In the genomic region with DNA sequence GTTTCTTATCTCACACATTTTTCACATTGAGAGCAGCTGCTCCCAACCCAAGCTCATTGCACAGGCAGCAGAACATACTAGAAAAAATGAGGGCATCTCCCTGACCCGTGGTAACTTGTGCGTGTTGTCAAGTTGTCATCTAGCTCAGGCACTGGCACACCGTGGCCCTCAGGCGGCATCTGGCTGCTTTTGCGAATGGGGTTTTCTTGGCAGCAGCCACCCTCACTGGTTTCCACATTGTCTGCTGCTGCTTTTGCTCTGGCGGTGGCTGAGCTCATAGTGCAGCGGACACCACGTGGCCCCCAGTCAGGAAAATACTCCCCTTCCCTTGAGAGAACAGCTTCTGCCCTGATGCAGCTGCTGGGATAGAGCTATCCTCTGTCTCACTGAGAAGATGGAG, we compare ENCODE assay signal across 18 cellular contexts. TPM values are rescaled to one million over a fixed set of nuclear protein-coding genes. Genes with fewer than 3 reads are reported as not detected.
"Had no signal": no experiment of that assay in that cellular context is flagged by ENCODE, and none has a peak within 500 bp of the region (broad histone marks: within the 10 kb centered on the region; RNA-seq: fewer than 3 reads in every experiment).

No MANE protein-coding gene starts in this region.

- H3K9me3 Mint-ChIP-seq: activated CD4-positive, alpha-beta memory T cell treated with anti-CD3 and anti-CD28 coated beads, Interleukin-2, amount 10 ng/mL, durations not matched to agents 7 days and 5 days; activated naive CD8-positive, alpha-beta T cell treated with anti-CD3 and anti-CD28 coated beads, Interleukin-2, amount 10 ng/mL, durations not matched to agents 7 days and 5 days; activated T-cell treated with anti-CD3 and anti-CD28 coated beads, Interleukin-2, amount 50 U/mL, for 72 hours; naive thymus-derived CD4-positive, alpha-beta T cell; stimulated activated naive B cell treated with anti-CD40 and anti-IgM and Interleukin-4, amounts not matched to agents 10 μg/mL and 1 μg/mL and 100 μg/mL, for 72 hours had no signal

- H3K27ac ChIP-seq: cardiac muscle cell, coronary artery, gastrocnemius medialis, hepatocyte, lower lobe of right lung, sigmoid colon had no signal

- H3K4me1 ChIP-seq: gastrocnemius medialis, lower lobe of right lung, sigmoid colon had no signal

- H3K4me1 Mint-ChIP-seq: activated CD4-positive, alpha-beta memory T cell treated with anti-CD3 and anti-CD28 coated beads, Interleukin-2, amount 10 ng/mL, durations not matched to agents 7 days and 5 days; activated naive CD8-positive, alpha-beta T cell treated with anti-CD3 and anti-CD28 coated beads, Interleukin-2, amount 10 ng/mL, durations not matched to agents 7 days and 5 days; naive thymus-derived CD4-positive, alpha-beta T cell had no signal

- H3K27me3 ChIP-seq: cardiac muscle cell, gastrocnemius medialis, hepatocyte, sigmoid colon had no signal

- H3K36me3 ChIP-seq: gastrocnemius medialis had no signal

- DNase-seq: activated CD4-positive, alpha-beta memory T cell treated with anti-CD3 and anti-CD28 coated beads, Interleukin-2, amount 10 ng/mL, durations not matched to agents 7 days and 5 days; activated CD8-positive, alpha-beta memory T cell treated with anti-CD3 and anti-CD28 coated beads, Interleukin-2, amount 50 U/mL, for 4 hours; activated gamma-delta T cell treated with Interleukin-2 at 50 U/mL for 16 hours; activated naive CD8-positive, alpha-beta T cell treated with anti-CD3 and anti-CD28 coated beads, Interleukin-2, amount 10 ng/mL, durations not matched to agents 7 days and 5 days; activated T-cell treated with anti-CD3 and anti-CD28 coated beads, Interleukin-2, amount 50 U/mL, for 72 hours; effector CD8-positive, alpha-beta T cell; gastrocnemius medialis; lower lobe of right lung; naive thymus-derived CD4-positive, alpha-beta T cell; sigmoid colon; stimulated activated CD4-positive, alpha-beta T cell treated with anti-CD3 and anti-CD28 coated beads, Interleukin-2, amount 100 ng/mL, for 24 hours; stimulated activated naive B cell treated with anti-CD40 and anti-IgM and Interleukin-4, amounts not matched to agents 10 μg/mL and 1 μg/mL and 100 μg/mL, for 72 hours; T-helper 9 cell had no signal

- H3K27me3 Mint-ChIP-seq: activated CD4-positive, alpha-beta memory T cell treated with anti-CD3 and anti-CD28 coated beads, Interleukin-2, amount 10 ng/mL, durations not matched to agents 7 days and 5 days; activated naive CD8-positive, alpha-beta T cell treated with anti-CD3 and anti-CD28 coated beads, Interleukin-2, amount 10 ng/mL, durations not matched to agents 7 days and 5 days; naive thymus-derived CD4-positive, alpha-beta T cell; progenitor cell of endocrine pancreas; stimulated activated naive B cell treated with anti-CD40 and anti-IgM and Interleukin-4, amounts not matched to agents 10 μg/mL and 1 μg/mL and 100 μg/mL, for 72 hours had no signal

- H3K27ac Mint-ChIP-seq: activated CD4-positive, alpha-beta memory T cell treated with anti-CD3 and anti-CD28 coated beads, Interleukin-2, amount 10 ng/mL, durations not matched to agents 7 days and 5 days; activated naive CD8-positive, alpha-beta T cell treated with anti-CD3 and anti-CD28 coated beads, Interleukin-2, amount 10 ng/mL, durations not matched to agents 7 days and 5 days; activated T-cell treated with anti-CD3 and anti-CD28 coated beads, Interleukin-2, amount 50 U/mL, for 72 hours; naive thymus-derived CD4-positive, alpha-beta T cell; progenitor cell of endocrine pancreas; stimulated activated naive B cell treated with anti-CD40 and anti-IgM and Interleukin-4, amounts not matched to agents 10 μg/mL and 1 μg/mL and 100 μg/mL, for 72 hours had no signal

- ATAC-seq: activated T-cell treated with anti-CD3 and anti-CD28 coated beads, Interleukin-2, amount 50 U/mL, for 72 hours; gastrocnemius medialis; lower lobe of right lung; naive thymus-derived CD4-positive, alpha-beta T cell; stimulated activated naive B cell treated with anti-CD40 and anti-IgM and Interleukin-4, amounts not matched to agents 10 μg/mL and 1 μg/mL and 100 μg/mL, for 72 hours had no signal

- H3K4me3 Mint-ChIP-seq: activated CD4-positive, alpha-beta memory T cell treated with anti-CD3 and anti-CD28 coated beads, Interleukin-2, amount 10 ng/mL, durations not matched to agents 7 days and 5 days; activated naive CD8-positive, alpha-beta T cell treated with anti-CD3 and anti-CD28 coated beads, Interleukin-2, amount 10 ng/mL, durations not matched to agents 7 days and 5 days; activated T-cell treated with anti-CD3 and anti-CD28 coated beads, Interleukin-2, amount 50 U/mL, for 72 hours; naive thymus-derived CD4-positive, alpha-beta T cell; stimulated activated naive B cell treated with anti-CD40 and anti-IgM and Interleukin-4, amounts not matched to agents 10 μg/mL and 1 μg/mL and 100 μg/mL, for 72 hours had no signal

- H3K9me3 ChIP-seq: gastrocnemius medialis, lower lobe of right lung, sigmoid colon had no signal

- H3K4me3 ChIP-seq: cardiac muscle cell, coronary artery, gastrocnemius medialis, hepatocyte, lower lobe of right lung, sigmoid colon had no signal

RNA-seq across cellular contexts. Expression of a gene that starts 20.6 kb away (rescaled TPM):
- total RNA-seq: activated CD4-positive, alpha-beta memory T cell treated with anti-CD3 and anti-CD28 coated beads, Interleukin-2, amount 10 ng/mL, durations not matched to agents 7 days and 5 days; activated naive CD8-positive, alpha-beta T cell treated with anti-CD3 and anti-CD28 coated beads, Interleukin-2, amount 10 ng/mL, durations not matched to agents 7 days and 5 days; activated T-cell treated with anti-CD3 and anti-CD28 coated beads, Interleukin-2, amount 50 U/mL, for 72 hours; gastrocnemius medialis; naive thymus-derived CD4-positive, alpha-beta T cell; subcutaneous adipose tissue had no signal
- polyA plus RNA-seq: naive thymus-derived CD4-positive, alpha-beta T cell had no signal
